In the genomic region with DNA sequence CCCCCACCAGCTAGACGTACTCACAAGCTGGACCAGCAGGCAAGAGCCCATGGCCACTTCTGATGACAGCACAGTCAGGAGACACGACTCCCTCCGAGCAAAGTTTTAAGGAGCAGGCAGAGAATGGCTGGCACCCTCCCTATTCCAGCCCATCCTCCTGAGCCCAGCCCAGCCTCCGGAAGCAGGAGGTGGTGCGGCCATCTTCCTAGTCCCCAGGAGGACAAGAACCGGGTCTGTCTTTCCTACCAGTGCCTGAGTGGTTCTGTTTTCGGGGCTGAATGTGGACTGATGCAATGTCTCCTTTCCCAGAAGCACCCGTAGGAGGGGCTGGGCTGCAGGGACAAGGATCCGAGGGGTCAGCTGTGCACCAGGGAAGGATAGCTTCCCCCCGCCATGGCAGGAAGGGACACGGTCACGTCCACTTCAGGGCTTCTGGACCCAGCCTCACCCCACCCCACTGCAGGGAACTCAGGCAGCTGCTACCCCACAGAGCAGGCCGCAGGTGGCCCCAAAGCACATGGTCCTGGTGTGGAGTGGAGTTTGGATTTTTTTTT, we compare ENCODE assay signal across 1 cellular context.
TF ChIP-seq lines count a peak whose summit lies in the region.

No MANE protein-coding gene starts in this region.

TF ChIP-seq in HepG2, 621 proteins besides CTCF, POLR2A, EP300 and RAD21:
- TF ChIP-seq SMAD1 (CRISPR knock-in tag; IDR thresholded peaks at IDR 0.05; ENCODE audit: borderline replicate concordance, low read depth) (no peak), GABPB1 (CRISPR knock-in tag; IDR thresholded peaks at IDR 0.05) (peak; percentile 64), YY1 (IDR thresholded peaks at IDR 0.05; ENCODE audit: insufficient read depth, insufficient replicate concordance, low read depth, low read length) (peak; percentile 31), SAFB2 (CRISPR knock-in tag; IDR thresholded peaks at IDR 0.05; ENCODE audit: borderline replicate concordance, low read depth) (no peak), GABPA (IDR thresholded peaks at IDR 0.05; ENCODE audit: low read depth, low read length) (peak; percentile 37), GABPA (CRISPR knock-in tag; IDR thresholded peaks at IDR 0.05; ENCODE audit: low read depth) (peak; percentile 81), KDM2A (CRISPR knock-in tag; IDR thresholded peaks at IDR 0.05; ENCODE audit: borderline replicate concordance, low read depth) (no peak), ZNF75D (CRISPR knock-in tag; IDR thresholded peaks at IDR 0.05; ENCODE audit: borderline replicate concordance) (no peak), HOXA5 (CRISPR knock-in tag; IDR thresholded peaks at IDR 0.05) (no peak), HMG20B (CRISPR knock-in tag; conservative IDR thresholded peaks at IDR 0.05) (no peak), EED (CRISPR knock-in tag; IDR thresholded peaks at IDR 0.05) (0 out of 2 replicates have a peak, but pooled peaks have one; percentile 51), MYC (CRISPR knock-in tag; IDR thresholded peaks at IDR 0.05; ENCODE audit: borderline replicate concordance) (0 out of 2 replicates have a peak, but pooled peaks have one; percentile 13), ZFAT (CRISPR knock-in tag; conservative IDR thresholded peaks at IDR 0.05) (no peak)
- TF ChIP-seq, protein P1, sequence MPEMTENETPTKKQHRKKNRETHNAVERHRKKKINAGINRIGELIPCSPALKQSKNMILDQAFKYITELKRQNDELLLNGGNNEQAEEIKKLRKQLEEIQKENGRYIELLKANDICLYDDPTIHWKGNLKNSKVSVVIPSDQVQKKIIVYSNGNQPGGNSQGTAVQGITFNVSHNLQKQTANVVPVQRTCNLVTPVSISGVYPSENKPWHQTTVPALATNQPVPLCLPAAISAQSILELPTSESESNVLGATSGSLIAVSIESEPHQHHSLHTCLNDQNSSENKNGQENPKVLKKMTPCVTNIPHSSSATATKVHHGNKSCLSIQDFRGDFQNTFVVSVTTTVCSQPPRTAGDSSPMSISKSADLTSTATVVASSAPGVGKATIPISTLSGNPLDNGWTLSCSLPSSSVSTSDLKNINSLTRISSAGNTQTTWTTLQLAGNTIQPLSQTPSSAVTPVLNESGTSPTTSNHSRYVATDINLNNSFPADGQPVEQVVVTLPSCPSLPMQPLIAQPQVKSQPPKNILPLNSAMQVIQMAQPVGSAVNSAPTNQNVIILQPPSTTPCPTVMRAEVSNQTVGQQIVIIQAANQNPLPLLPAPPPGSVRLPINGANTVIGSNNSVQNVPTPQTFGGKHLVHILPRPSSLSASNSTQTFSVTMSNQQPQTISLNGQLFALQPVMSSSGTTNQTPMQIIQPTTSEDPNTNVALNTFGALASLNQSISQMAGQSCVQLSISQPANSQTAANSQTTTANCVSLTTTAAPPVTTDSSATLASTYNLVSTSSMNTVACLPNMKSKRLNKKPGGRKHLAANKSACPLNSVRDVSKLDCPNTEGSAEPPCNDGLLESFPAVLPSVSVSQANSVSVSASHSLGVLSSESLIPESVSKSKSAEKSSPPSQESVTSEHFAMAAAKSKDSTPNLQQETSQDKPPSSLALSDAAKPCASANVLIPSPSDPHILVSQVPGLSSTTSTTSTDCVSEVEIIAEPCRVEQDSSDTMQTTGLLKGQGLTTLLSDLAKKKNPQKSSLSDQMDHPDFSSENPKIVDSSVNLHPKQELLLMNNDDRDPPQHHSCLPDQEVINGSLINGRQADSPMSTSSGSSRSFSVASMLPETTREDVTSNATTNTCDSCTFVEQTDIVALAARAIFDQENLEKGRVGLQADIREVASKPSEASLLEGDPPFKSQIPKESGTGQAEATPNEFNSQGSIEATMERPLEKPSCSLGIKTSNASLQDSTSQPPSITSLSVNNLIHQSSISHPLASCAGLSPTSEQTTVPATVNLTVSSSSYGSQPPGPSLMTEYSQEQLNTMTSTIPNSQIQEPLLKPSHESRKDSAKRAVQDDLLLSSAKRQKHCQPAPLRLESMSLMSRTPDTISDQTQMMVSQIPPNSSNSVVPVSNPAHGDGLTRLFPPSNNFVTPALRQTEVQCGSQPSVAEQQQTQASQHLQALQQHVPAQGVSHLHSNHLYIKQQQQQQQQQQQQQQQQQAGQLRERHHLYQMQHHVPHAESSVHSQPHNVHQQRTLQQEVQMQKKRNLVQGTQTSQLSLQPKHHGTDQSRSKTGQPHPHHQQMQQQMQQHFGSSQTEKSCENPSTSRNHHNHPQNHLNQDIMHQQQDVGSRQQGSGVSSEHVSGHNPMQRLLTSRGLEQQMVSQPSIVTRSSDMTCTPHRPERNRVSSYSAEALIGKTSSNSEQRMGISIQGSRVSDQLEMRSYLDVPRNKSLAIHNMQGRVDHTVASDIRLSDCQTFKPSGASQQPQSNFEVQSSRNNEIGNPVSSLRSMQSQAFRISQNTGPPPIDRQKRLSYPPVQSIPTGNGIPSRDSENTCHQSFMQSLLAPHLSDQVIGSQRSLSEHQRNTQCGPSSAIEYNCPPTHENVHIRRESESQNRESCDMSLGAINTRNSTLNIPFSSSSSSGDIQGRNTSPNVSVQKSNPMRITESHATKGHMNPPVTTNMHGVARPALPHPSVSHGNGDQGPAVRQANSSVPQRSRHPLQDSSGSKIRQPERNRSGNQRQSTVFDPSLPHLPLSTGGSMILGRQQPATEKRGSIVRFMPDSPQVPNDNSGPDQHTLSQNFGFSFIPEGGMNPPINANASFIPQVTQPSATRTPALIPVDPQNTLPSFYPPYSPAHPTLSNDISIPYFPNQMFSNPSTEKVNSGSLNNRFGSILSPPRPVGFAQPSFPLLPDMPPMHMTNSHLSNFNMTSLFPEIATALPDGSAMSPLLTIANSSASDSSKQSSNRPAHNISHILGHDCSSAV (CRISPR knock-in tag; IDR thresholded peaks at IDR 0.05; ENCODE audit: borderline replicate concordance), result no peak
- TF ChIP-seq, protein P2, sequence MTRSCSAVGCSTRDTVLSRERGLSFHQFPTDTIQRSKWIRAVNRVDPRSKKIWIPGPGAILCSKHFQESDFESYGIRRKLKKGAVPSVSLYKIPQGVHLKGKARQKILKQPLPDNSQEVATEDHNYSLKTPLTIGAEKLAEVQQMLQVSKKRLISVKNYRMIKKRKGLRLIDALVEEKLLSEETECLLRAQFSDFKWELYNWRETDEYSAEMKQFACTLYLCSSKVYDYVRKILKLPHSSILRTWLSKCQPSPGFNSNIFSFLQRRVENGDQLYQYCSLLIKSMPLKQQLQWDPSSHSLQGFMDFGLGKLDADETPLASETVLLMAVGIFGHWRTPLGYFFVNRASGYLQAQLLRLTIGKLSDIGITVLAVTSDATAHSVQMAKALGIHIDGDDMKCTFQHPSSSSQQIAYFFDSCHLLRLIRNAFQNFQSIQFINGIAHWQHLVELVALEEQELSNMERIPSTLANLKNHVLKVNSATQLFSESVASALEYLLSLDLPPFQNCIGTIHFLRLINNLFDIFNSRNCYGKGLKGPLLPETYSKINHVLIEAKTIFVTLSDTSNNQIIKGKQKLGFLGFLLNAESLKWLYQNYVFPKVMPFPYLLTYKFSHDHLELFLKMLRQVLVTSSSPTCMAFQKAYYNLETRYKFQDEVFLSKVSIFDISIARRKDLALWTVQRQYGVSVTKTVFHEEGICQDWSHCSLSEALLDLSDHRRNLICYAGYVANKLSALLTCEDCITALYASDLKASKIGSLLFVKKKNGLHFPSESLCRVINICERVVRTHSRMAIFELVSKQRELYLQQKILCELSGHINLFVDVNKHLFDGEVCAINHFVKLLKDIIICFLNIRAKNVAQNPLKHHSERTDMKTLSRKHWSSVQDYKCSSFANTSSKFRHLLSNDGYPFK (CRISPR knock-in tag; IDR thresholded peaks at IDR 0.05; ENCODE audit: borderline replicate concordance), result peak; percentile 85; the same call in 1 of the 2 replicates
- TF ChIP-seq, protein P3, sequence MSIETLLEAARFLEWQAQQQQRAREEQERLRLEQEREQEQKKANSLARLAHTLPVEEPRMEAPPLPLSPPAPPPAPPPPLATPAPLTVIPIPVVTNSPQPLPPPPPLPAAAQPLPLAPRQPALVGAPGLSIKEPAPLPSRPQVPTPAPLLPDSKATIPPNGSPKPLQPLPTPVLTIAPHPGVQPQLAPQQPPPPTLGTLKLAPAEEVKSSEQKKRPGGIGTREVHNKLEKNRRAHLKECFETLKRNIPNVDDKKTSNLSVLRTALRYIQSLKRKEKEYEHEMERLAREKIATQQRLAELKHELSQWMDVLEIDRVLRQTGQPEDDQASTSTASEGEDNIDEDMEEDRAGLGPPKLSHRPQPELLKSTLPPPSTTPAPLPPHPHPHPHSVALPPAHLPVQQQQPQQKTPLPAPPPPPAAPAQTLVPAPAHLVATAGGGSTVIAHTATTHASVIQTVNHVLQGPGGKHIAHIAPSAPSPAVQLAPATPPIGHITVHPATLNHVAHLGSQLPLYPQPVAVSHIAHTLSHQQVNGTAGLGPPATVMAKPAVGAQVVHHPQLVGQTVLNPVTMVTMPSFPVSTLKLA (IDR thresholded peaks at IDR 0.05), result peak; percentile 30
TF ChIP-seq in HepG2: peak in this region for 7.
